In the genomic region with DNA sequence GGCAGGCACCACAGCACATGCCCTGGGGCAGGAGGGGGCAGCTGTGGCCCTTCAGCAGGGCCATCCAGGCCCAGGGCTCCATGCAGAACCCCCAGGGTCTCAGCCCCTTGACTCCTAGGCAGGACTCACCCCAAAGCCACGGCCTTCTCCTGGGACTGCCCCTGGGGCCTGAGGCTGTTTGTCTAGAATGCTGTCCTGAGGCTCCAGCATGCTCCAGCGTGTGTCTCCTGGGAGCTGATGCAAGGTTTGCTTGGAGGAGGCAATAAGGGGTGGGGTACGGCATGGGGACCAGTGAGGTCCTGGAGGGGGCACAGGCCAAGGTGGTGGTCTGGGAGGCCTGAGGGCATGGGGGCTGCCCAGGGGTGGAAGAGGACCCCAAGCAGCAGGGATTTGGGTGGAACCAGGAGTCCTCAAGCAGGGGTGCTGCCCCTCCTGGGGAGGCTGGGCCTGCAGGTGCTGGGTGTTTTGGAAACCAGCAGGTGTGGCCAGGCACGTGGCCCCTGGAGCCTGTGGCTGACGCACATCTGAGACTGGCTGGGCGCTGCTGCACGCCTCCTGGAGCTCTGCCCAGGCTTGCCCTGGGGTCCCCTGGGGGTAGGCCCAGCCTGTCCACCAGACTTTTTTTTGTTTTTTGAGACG, we compare ENCODE assay signal across 8 cellular contexts. TPM values are rescaled to one million over a fixed set of nuclear protein-coding genes. Genes with fewer than 3 reads are reported as not detected.
A peak's percentile ranks its signal among the peaks of the same experiment; 100 is the strongest.
DNase-seq lines count a peak whose midpoint lies in the region; ATAC-seq and TF ChIP-seq lines count a peak whose summit lies in the region.

No MANE protein-coding gene starts in this region.

- no peaks in the 10 kb centered on the region for H3K9me3 Mint-ChIP-seq in naive B cell

- peaks cover 41% of the 10 kb centered on the region for H3K4me1 ChIP-seq in DOHH2 (ENCODE audit: control insufficient read depth, low read length)

- no peaks in the 10 kb centered on the region for H3K9me3 ChIP-seq in DOHH2 (ENCODE audit: control insufficient read depth, insufficient read depth, low read length)
- H3K9me3 ChIP-seq in WERI-Rb-1 (ENCODE audit: severe bottlenecking), result peaks cover 4% of the 10 kb centered on the region

- H3K9me2 ChIP-seq in DOHH2 (replicated peaks; ENCODE audit: control insufficient read depth, low read length), result no peaks in the 10 kb centered on the region

- H3K27ac ChIP-seq in DOHH2 (ENCODE audit: low read depth, low read length) (peak overlapping the region; percentile 65), WERI-Rb-1 (peak overlapping the region; percentile 57)

- TF ChIP-seq CTCF in DOHH2 (IDR thresholded peaks at IDR 0.05; ENCODE audit: low read depth, low read length, poor library complexity, severe bottlenecking), result no peak
- no peak for TF ChIP-seq CTCF in WERI-Rb-1 (IDR thresholded peaks at IDR 0.05; ENCODE audit: low read depth, low read length)

- H4K20me1 ChIP-seq in DOHH2 (ENCODE audit: control insufficient read depth, insufficient read depth, low read depth, low read length), result no peaks in the 10 kb centered on the region

- H3K79me2 ChIP-seq in DOHH2 (ENCODE audit: control insufficient read depth, low read length), result peaks cover 7% of the 10 kb centered on the region

- H3K4me3 ChIP-seq in DOHH2 (ENCODE audit: low read length) (peak overlapping the region; percentile 81), WERI-Rb-1 (ENCODE audit: low read depth, low read length) (no peak overlapping the region)

- no peaks in the 10 kb centered on the region for H3K27me3 Mint-ChIP-seq in naive B cell

- no peaks in the 10 kb centered on the region; the same call in 1 of the 2 replicates for H3F3A ChIP-seq in DOHH2 (ENCODE audit: control insufficient read depth, insufficient read depth)

- H3K4me2 ChIP-seq in DOHH2 (ENCODE audit: low read length), result peak overlapping the region; percentile 93

- H3K4me1 Mint-ChIP-seq in naive B cell, result peaks cover 17 to 25% (median 21%) of the 10 kb centered on the region in 3 donors

- DNase-seq in WERI-Rb-1, result peak; percentile 10
- DNase-seq in naive B cell, result peak; percentile 63
- no peak for DNase-seq in activated CD4-positive, CD25-positive, alpha-beta regulatory T cell (lab: John Stamatoyannopoulos, UW)
- no peak for DNase-seq in cerebellar cortex (ENCODE audit: low spot score)
- DNase-seq in SKM-1 (lab: John Stamatoyannopoulos, UW; ENCODE audit: unreplicated experiment), result no peak
- DNase-seq in T-helper 9 cell, result no peak

- H3K4me3 Mint-ChIP-seq in naive B cell, result peak overlapping the region in 6 of 8 donors; percentile 47 to 81 (median 72)

- peak; percentile 30 for ATAC-seq in HG02970 (IDR thresholded peaks at IDR 0.05; ENCODE audit: low FRiP score, unreplicated experiment)
- peak; percentile 12 to 33 for ATAC-seq in naive B cell (ENCODE audit: low read depth in 2 of 2)

- 0 out of 2 replicates have a peak, but pooled peaks cover 2% of the 10 kb centered on the region for H3K27me3 ChIP-seq in DOHH2 (ENCODE audit: control insufficient read depth, low read length)
- H3K27me3 ChIP-seq in WERI-Rb-1 (ENCODE audit: insufficient read depth, low read depth, severe bottlenecking), result no peaks in the 10 kb centered on the region

- H3K27ac Mint-ChIP-seq in naive B cell, result peak overlapping the region in 5 of 6 donors; percentile 74 to 96 (median 78)

- H3K36me3 ChIP-seq in DOHH2 (ENCODE audit: control insufficient read depth, low read length), result no peaks in the 10 kb centered on the region
- H3K36me3 ChIP-seq in WERI-Rb-1, result no peaks in the 10 kb centered on the region

- H3K36me3 Mint-ChIP-seq in naive B cell, result no peaks in the 10 kb centered on the region

RNA-seq across cellular contexts. Expression of gene CALML6, which starts 7.8 kb away (rescaled TPM):
- polyA plus RNA-seq in naive B cell (ENCODE audit: low read depth in 6 of 6), result not detected

RNA-seq across cellular contexts. Expression of gene TMEM52, which starts 11.9 kb away (rescaled TPM):
- under 1 TPM in 2 of 6 donors, not detected in 4; 0.28 to 0.31 TPM for polyA plus RNA-seq in naive B cell (ENCODE audit: low read depth in 6 of 6)

RNA-seq across cellular contexts. Expression of gene GNB1, which starts 16.3 kb away (rescaled TPM):
- polyA plus RNA-seq in naive B cell (ENCODE audit: low read depth in 6 of 6), result 100 to 1,000 TPM in 3 of 6 donors, 10 to 100 TPM in 3; 57.9 to 131 (median 92.3) TPM

Comparison
In these comparisons a context has a peak if more than half of its experiments do, and no peak if none do; other contexts are left out.
1. DNase-seq: peak in WERI-Rb-1 (single experiment) and naive B cell (single experiment); none in activated CD4-positive, CD25-positive, alpha-beta regulatory T cell (0 of 4), cerebellar cortex (single experiment), SKM-1 (single experiment) and T-helper 9 cell (single experiment).